In the genomic region with DNA sequence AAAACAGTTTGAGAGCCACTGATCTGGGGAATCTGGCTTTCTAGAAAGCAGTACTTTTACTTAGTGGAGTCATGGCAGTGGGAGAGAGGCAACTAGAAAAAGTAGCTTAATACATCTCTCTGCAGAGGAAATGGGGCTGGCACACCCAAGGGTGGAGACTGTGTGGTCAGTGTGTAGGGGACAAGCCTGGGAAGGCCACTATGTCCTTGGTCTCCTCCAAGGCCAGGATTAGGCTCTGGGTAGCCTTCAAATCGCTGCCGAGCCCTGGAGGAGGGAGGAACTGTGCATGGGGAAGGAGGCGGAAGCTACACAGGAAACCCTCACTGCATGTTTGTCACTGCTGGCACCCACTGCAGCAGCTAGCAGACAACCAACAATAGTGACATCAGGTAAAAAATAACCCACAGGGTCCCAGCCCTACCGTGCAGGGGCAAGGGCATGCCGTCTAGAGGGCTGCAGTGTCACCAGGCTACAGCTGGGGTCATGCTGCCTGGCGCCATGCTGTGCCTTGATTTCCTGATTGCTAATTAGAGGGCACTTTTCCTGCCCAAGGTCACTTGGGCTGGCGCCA, we compare ENCODE assay signal across 8 cellular contexts. TPM values are rescaled to one million over a fixed set of nuclear protein-coding genes. Genes with fewer than 3 reads are reported as not detected.
A peak's percentile ranks its signal among the peaks of the same experiment; 100 is the strongest.
DNase-seq lines count a peak whose midpoint lies in the region; ATAC-seq and TF ChIP-seq lines count a peak whose summit lies in the region.

No MANE protein-coding gene starts in this region.

- no peaks in the 10 kb centered on the region for H3K27me3 Mint-ChIP-seq in activated naive CD8-positive, alpha-beta T cell treated with anti-CD3 and anti-CD28 coated beads, Interleukin-2, amount 10 ng/mL, durations not matched to agents 7 days and 5 days
- H3K27me3 Mint-ChIP-seq in natural killer cell (ENCODE audit: low read depth in 2 of 2): no peaks in the 10 kb centered on the region

- H3K27ac Mint-ChIP-seq in activated naive CD8-positive, alpha-beta T cell treated with anti-CD3 and anti-CD28 coated beads, Interleukin-2, amount 10 ng/mL, durations not matched to agents 7 days and 5 days: peak overlapping the region; percentile 97
- peak overlapping the region; percentile 93 to 94 for H3K27ac Mint-ChIP-seq in natural killer cell

- DNase-seq in GM10248 (ENCODE audit: extremely low spot score) (peak; percentile 37), SKM-1 (lab: John Stamatoyannopoulos, UW; ENCODE audit: unreplicated experiment) (peak; percentile 14), natural killer cell (peak; percentile 53), RPMI8226 (no peak), DMS79 treated with DMSO at 0.1 percent for 48 hours (lab: John Stamatoyannopoulos, UW) (no peak), cerebellum (ENCODE audit: low spot score) (no peak)
- DNase-seq in activated naive CD8-positive, alpha-beta T cell treated with anti-CD3 and anti-CD28 coated beads, Interleukin-2, amount 10 ng/mL, durations not matched to agents 7 days and 5 days: peak; percentile 65

- ATAC-seq in activated naive CD8-positive, alpha-beta T cell treated with anti-CD3 and anti-CD28 coated beads, Interleukin-2, amount 10 ng/mL, durations not matched to agents 7 days and 5 days (ENCODE audit: low read depth): peak; percentile 92
- ATAC-seq in natural killer cell (peak; percentile 86 to 92 (median 91)), HG02623 (IDR thresholded peaks at IDR 0.05; ENCODE audit: unreplicated experiment) (no peak)

- H3K36me3 Mint-ChIP-seq in activated naive CD8-positive, alpha-beta T cell treated with anti-CD3 and anti-CD28 coated beads, Interleukin-2, amount 10 ng/mL, durations not matched to agents 7 days and 5 days: peaks cover 16% of the 10 kb centered on the region
- H3K36me3 Mint-ChIP-seq in natural killer cell: no peaks in the 10 kb centered on the region

- CTCF ChIA-PET in GM10248 (lab: Yijun Ruan, JAX): interaction anchor here (0.9 kb wide), 2 partner anchors 27 to 180 kb away, joined by 3 read pairs; no protein-coding TSS in a partner anchor

- POLR2A ChIA-PET in GM10248 (lab: Yijun Ruan, JAX): interaction anchor here (0.6 kb wide), 2 partner anchors 22 to 71 kb away, joined by 3 read pairs; no protein-coding TSS in a partner anchor
- POLR2A ChIA-PET in activated naive CD8-positive, alpha-beta T cell treated with anti-CD3 and anti-CD28 coated beads, Interleukin-2, amount 10 ng/mL, durations not matched to agents 7 days and 5 days (lab: Charles Lee): interaction anchor here (0.9 to 4.3 kb wide), 12 partner anchors 9 to 69 kb away, joined by 3 to 35 read pairs (median 6); a partner anchor contains a TSS

- H3K9me3 Mint-ChIP-seq in activated naive CD8-positive, alpha-beta T cell treated with anti-CD3 and anti-CD28 coated beads, Interleukin-2, amount 10 ng/mL, durations not matched to agents 7 days and 5 days: peaks cover 5% of the 10 kb centered on the region
- H3K9me3 Mint-ChIP-seq in natural killer cell: no peaks in the 10 kb centered on the region

- peaks cover 38% of the 10 kb centered on the region for H3K4me1 Mint-ChIP-seq in activated naive CD8-positive, alpha-beta T cell treated with anti-CD3 and anti-CD28 coated beads, Interleukin-2, amount 10 ng/mL, durations not matched to agents 7 days and 5 days
- H3K4me1 Mint-ChIP-seq in natural killer cell: peaks cover 62 to 63% of the 10 kb centered on the region in 2 donors

- TF ChIP-seq CTCF in GM10248 (IDR thresholded peaks at IDR 0.05; ENCODE audit: control extremely low read depth, extremely low read depth, low read depth, missing control alignments) (no peak), natural killer cell (IDR thresholded peaks at IDR 0.05) (no peak)

- H3K4me3 Mint-ChIP-seq in activated naive CD8-positive, alpha-beta T cell treated with anti-CD3 and anti-CD28 coated beads, Interleukin-2, amount 10 ng/mL, durations not matched to agents 7 days and 5 days: peak overlapping the region; percentile 81
- peak overlapping the region; percentile 89 for H3K4me3 Mint-ChIP-seq in natural killer cell

- intact Hi-C loops in natural killer cell (cut with micrococcal nuclease): loop anchor here (1.0 to 2.0 kb wide), 3 partner anchors 13 to 71 kb away; no protein-coding TSS in a partner anchor

RNA-seq across cellular contexts. Expression of a gene that starts 34.8 kb away (rescaled TPM):
- total RNA-seq in activated naive CD8-positive, alpha-beta T cell treated with anti-CD3 and anti-CD28 coated beads, Interleukin-2, amount 10 ng/mL, durations not matched to agents 7 days and 5 days: 100 to 1,000 TPM; 169 to 186 TPM
- total RNA-seq in natural killer cell (100 to 1,000 TPM; 157 to 197 (median 158) TPM), cerebellum (71.4 TPM)

Comparison
In these comparisons a context has a peak if more than half of its experiments do, and no peak if none do; other contexts are left out.
1. DNase-seq: peak in GM10248 (single experiment), SKM-1 (single experiment), activated naive CD8-positive, alpha-beta T cell treated with anti-CD3 and anti-CD28 coated beads, Interleukin-2, amount 10 ng/mL, durations not matched to agents 7 days and 5 days (single experiment) and natural killer cell (single experiment); none in RPMI8226 (single experiment), DMS79 treated with DMSO at 0.1 percent for 48 hours (single experiment) and cerebellum (single experiment).